Comparison of ENCODE assay signal across 13 cellular contexts in genomic region chr14:22520786-22521185, GRCh38.
DNase-seq lines count a peak whose midpoint lies in the region; ATAC-seq and TF ChIP-seq lines count a peak whose summit lies in the region.
"Had no signal": no experiment of that assay in that cellular context is flagged by ENCODE, and none has a peak within 500 bp of the region (broad histone marks: within the 10 kb centered on the region; RNA-seq: fewer than 3 reads in every experiment).

No MANE protein-coding gene starts in this region.

- ATAC-seq in RWPE2 (ENCODE audit: low read depth) (no peak), HG02571 (IDR thresholded peaks at IDR 0.05; ENCODE audit: unreplicated experiment) (no peak)
- ATAC-seq in effector memory CD8-positive, alpha-beta T cell (replicated peaks), result peak; percentile 22
- ATAC-seq in stimulated activated naive CD8-positive, alpha-beta T cell treated with anti-CD3 and anti-CD28 coated beads, Interleukin-15, amount 100 ng/mL, for 72 hours, result no peak
- ATAC-seq: body of pancreas had no signal

- peaks cover 99% of the 10 kb centered on the region for H3K36me3 Mint-ChIP-seq in activated T-cell treated with anti-CD3 and anti-CD28 coated beads, Interleukin-2, amount 50 U/mL, for 24 hours (ENCODE audit: low read depth)
- H3K36me3 Mint-ChIP-seq in effector memory CD8-positive, alpha-beta T cell (ENCODE audit: insufficient read depth), result peaks cover 92% of the 10 kb centered on the region

- no peak for DNase-seq in activated T-cell treated with anti-CD3 and anti-CD28 coated beads, Interleukin-2, amount 50 U/mL, for 24 hours
- no peak for DNase-seq in activated T-cell treated with anti-CD3 and anti-CD28 coated beads, Interleukin-2, amount 50 U/mL, for 1 hour
- DNase-seq in RWPE2 (ENCODE audit: low spot score) (no peak), COR-L47 (lab: John Stamatoyannopoulos, UW) (no peak), AG08396 (ENCODE audit: low spot score) (no peak)
- DNase-seq in effector memory CD8-positive, alpha-beta T cell, result no peak
- no peak for DNase-seq in stimulated activated naive CD8-positive, alpha-beta T cell treated with anti-CD3 and anti-CD28 coated beads, Interleukin-15, amount 100 ng/mL, for 72 hours
- DNase-seq: activated CD4-positive, CD25-positive, alpha-beta regulatory T cell treated with anti-CD3 and anti-CD28 coated beads, Interleukin-2, amount 50 U/mL, for 72 hours; body of pancreas; GF-D8; NCI-H2171; nephron progenitor cell had no signal

- H3K4me1 Mint-ChIP-seq in activated T-cell treated with anti-CD3 and anti-CD28 coated beads, Interleukin-2, amount 50 U/mL, for 24 hours (ENCODE audit: low read depth), result peaks cover 95% of the 10 kb centered on the region
- H3K4me1 Mint-ChIP-seq in effector memory CD8-positive, alpha-beta T cell (ENCODE audit: low read depth in 2 of 2), result peaks cover 70 to 79% of the 10 kb centered on the region in 2 donors
- H3K4me1 Mint-ChIP-seq in stimulated activated naive CD8-positive, alpha-beta T cell treated with anti-CD3 and anti-CD28 coated beads, Interleukin-15, amount 100 ng/mL, for 72 hours, result peaks cover 90% of the 10 kb centered on the region

- peak overlapping the region; percentile 11 for H3K27ac ChIP-seq in RWPE2 (ENCODE audit: poor library complexity, severe bottlenecking)
- H3K27ac ChIP-seq: body of pancreas had no signal

- no peaks in the 10 kb centered on the region for H3K27me3 Mint-ChIP-seq in activated T-cell treated with anti-CD3 and anti-CD28 coated beads, Interleukin-2, amount 50 U/mL, for 24 hours
- no peaks in the 10 kb centered on the region for H3K27me3 Mint-ChIP-seq in effector memory CD8-positive, alpha-beta T cell
- no peaks in the 10 kb centered on the region for H3K27me3 Mint-ChIP-seq in stimulated activated naive CD8-positive, alpha-beta T cell treated with anti-CD3 and anti-CD28 coated beads, Interleukin-15, amount 100 ng/mL, for 72 hours

- TF ChIP-seq CTCF in RWPE2 (IDR thresholded peaks at IDR 0.05; ENCODE audit: poor library complexity, severe bottlenecking), result no peak

- H3K4me3 Mint-ChIP-seq in activated T-cell treated with anti-CD3 and anti-CD28 coated beads, Interleukin-2, amount 50 U/mL, for 24 hours, result peak overlapping the region; percentile 86
- peak overlapping the region; percentile 83 to 91 for H3K4me3 Mint-ChIP-seq in effector memory CD8-positive, alpha-beta T cell
- H3K4me3 Mint-ChIP-seq in stimulated activated naive CD8-positive, alpha-beta T cell treated with anti-CD3 and anti-CD28 coated beads, Interleukin-15, amount 100 ng/mL, for 72 hours, result peak overlapping the region; percentile 82
- H3K4me3 Mint-ChIP-seq: nephron progenitor cell had no signal

- H3K27ac Mint-ChIP-seq in activated T-cell treated with anti-CD3 and anti-CD28 coated beads, Interleukin-2, amount 50 U/mL, for 24 hours, result peak overlapping the region; percentile 99
- H3K27ac Mint-ChIP-seq in effector memory CD8-positive, alpha-beta T cell, result peak overlapping the region; percentile 95 to 98
- H3K27ac Mint-ChIP-seq in stimulated activated naive CD8-positive, alpha-beta T cell treated with anti-CD3 and anti-CD28 coated beads, Interleukin-15, amount 100 ng/mL, for 72 hours, result peak overlapping the region; percentile 97
- H3K27ac Mint-ChIP-seq: nephron progenitor cell had no signal

- no peaks in the 10 kb centered on the region for H3K9me3 ChIP-seq in RWPE2 (ENCODE audit: severe bottlenecking)
- H3K9me3 ChIP-seq: body of pancreas had no signal

- no peaks in the 10 kb centered on the region for H3K36me3 ChIP-seq in RWPE2 (ENCODE audit: low read depth)

- no peaks in the 10 kb centered on the region for H3K9me3 Mint-ChIP-seq in activated T-cell treated with anti-CD3 and anti-CD28 coated beads, Interleukin-2, amount 50 U/mL, for 24 hours
- H3K9me3 Mint-ChIP-seq in effector memory CD8-positive, alpha-beta T cell, result no peaks in the 10 kb centered on the region
- H3K9me3 Mint-ChIP-seq in stimulated activated naive CD8-positive, alpha-beta T cell treated with anti-CD3 and anti-CD28 coated beads, Interleukin-15, amount 100 ng/mL, for 72 hours, result no peaks in the 10 kb centered on the region
- H3K9me3 Mint-ChIP-seq: nephron progenitor cell had no signal

- peaks cover 27% of the 10 kb centered on the region for H3K4me1 ChIP-seq in RWPE2 (ENCODE audit: insufficient read depth, poor library complexity, severe bottlenecking)

- no peaks in the 10 kb centered on the region for H3K27me3 ChIP-seq in RWPE2 (ENCODE audit: insufficient read depth, poor library complexity, severe bottlenecking)
- H3K27me3 ChIP-seq: body of pancreas had no signal

- no peak overlapping the region for H3K4me3 ChIP-seq in RWPE2 (ENCODE audit: severe bottlenecking)
- H3K4me3 ChIP-seq: body of pancreas had no signal
